In the genomic region with DNA sequence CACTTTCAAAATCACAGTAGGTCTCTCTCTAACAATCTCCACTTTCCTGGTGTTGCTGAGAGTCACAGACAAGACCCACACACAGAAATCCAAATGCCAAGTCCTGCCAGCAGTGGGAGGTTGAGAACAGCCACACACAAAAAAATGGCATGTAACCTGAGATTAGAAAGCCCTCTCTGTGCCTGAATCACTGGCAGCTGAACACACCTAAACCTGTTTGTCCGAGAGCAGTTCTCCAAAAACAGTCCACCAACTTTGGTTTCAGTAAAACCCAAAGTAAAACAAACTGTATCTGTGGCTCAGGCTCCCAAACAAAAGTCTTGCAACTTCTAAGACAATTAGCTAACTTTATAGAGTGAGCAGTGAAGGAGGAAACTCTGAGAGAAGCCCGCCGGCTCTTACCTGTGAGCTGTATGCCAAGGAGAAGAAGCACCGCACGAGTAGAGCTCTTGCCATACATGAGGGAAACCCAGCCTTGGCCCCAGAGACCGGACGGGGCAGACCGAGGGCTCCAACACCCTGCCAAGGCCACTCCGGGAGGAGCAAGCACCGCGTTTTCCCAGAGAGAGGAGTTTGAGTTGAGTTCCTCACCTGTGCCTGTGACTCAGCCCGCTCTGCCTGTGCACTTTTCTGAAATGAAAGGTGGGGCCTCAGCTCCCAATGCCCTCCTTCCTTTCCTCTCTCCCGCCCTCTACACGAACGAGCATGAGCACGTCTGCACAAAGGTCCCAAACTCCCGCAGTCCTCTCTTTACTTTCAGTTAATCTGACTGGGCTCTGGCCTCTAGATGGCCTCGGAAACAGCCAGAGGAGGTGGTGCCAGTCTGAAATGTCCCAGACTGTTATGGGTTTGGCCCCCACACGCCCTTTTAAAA, we compare ENCODE assay signal across 1 cellular context.
A peak's percentile ranks its signal among the peaks of the same experiment; 100 is the strongest.
TF ChIP-seq lines count a peak whose summit lies in the region.

A gene (minus strand): TSS at position 604 of the 874 bp plus-strand sequence. CDS start 144 bp downstream, at position 460.

TF ChIP-seq in HepG2, 621 proteins besides CTCF, POLR2A, EP300 and RAD21 (continued from another document and continues in another):
- TF ChIP-seq, protein P1, sequence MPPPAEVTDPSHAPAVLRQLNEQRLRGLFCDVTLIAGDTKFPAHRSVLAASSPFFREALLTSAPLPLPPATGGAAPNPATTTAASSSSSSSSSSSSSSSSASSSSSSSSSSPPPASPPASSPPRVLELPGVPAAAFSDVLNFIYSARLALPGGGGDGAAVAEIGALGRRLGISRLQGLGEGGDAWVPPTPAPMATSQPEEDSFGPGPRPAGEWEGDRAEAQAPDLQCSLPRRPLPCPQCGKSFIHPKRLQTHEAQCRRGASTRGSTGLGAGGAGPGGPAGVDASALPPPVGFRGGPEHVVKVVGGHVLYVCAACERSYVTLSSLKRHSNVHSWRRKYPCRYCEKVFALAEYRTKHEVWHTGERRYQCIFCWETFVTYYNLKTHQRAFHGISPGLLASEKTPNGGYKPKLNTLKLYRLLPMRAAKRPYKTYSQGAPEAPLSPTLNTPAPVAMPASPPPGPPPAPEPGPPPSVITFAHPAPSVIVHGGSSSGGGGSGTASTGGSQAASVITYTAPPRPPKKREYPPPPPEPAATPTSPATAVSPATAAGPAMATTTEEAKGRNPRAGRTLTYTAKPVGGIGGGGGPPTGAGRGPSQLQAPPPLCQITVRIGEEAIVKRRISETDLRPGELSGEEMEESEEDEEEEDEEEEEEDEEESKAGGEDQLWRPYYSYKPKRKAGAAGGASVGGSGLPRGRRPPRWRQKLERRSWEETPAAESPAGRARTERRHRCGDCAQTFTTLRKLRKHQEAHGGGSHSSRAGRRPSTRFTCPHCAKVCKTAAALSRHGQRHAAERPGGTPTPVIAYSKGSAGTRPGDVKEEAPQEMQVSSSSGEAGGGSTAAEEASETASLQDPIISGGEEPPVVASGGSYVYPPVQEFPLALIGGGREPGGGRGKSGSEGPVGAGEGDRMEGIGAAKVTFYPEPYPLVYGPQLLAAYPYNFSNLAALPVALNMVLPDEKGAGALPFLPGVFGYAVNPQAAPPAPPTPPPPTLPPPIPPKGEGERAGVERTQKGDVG (CRISPR knock-in tag; IDR thresholded peaks at IDR 0.05; ENCODE audit: borderline replicate concordance): no peak
- peak; percentile 49; the same call in 1 of the 2 replicates for TF ChIP-seq ZSCAN31 (CRISPR knock-in tag; IDR thresholded peaks at IDR 0.05; ENCODE audit: low read depth)
- TF ChIP-seq, protein P2, sequence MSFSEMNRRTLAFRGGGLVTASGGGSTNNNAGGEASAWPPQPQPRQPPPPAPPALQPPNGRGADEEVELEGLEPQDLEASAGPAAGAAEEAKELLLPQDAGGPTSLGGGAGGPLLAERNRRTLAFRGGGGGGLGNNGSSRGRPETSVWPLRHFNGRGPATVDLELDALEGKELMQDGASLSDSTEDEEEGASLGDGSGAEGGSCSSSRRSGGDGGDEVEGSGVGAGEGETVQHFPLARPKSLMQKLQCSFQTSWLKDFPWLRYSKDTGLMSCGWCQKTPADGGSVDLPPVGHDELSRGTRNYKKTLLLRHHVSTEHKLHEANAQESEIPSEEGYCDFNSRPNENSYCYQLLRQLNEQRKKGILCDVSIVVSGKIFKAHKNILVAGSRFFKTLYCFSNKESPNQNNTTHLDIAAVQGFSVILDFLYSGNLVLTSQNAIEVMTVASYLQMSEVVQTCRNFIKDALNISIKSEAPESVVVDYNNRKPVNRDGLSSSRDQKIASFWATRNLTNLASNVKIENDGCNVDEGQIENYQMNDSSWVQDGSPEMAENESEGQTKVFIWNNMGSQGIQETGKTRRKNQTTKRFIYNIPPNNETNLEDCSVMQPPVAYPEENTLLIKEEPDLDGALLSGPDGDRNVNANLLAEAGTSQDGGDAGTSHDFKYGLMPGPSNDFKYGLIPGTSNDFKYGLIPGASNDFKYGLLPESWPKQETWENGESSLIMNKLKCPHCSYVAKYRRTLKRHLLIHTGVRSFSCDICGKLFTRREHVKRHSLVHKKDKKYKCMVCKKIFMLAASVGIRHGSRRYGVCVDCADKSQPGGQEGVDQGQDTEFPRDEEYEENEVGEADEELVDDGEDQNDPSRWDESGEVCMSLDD (CRISPR knock-in tag; IDR thresholded peaks at IDR 0.05; ENCODE audit: borderline replicate concordance): no peak
- TF ChIP-seq KDM5B (CRISPR knock-in tag; IDR thresholded peaks at IDR 0.05; ENCODE audit: borderline replicate concordance): peak; percentile 75; the same call in 1 of the 2 replicates
- peak; percentile 56; the same call in 1 of the 2 replicates for TF ChIP-seq ZFX (CRISPR knock-in tag; IDR thresholded peaks at IDR 0.05; ENCODE audit: low read depth)
- no peak for TF ChIP-seq ZNF577 (CRISPR knock-in tag; IDR thresholded peaks at IDR 0.05; ENCODE audit: borderline replicate concordance, low read depth)
- no peak for TF ChIP-seq HCFC1 (IDR thresholded peaks at IDR 0.05; ENCODE audit: low read depth, low read length)
- TF ChIP-seq, protein P3, sequence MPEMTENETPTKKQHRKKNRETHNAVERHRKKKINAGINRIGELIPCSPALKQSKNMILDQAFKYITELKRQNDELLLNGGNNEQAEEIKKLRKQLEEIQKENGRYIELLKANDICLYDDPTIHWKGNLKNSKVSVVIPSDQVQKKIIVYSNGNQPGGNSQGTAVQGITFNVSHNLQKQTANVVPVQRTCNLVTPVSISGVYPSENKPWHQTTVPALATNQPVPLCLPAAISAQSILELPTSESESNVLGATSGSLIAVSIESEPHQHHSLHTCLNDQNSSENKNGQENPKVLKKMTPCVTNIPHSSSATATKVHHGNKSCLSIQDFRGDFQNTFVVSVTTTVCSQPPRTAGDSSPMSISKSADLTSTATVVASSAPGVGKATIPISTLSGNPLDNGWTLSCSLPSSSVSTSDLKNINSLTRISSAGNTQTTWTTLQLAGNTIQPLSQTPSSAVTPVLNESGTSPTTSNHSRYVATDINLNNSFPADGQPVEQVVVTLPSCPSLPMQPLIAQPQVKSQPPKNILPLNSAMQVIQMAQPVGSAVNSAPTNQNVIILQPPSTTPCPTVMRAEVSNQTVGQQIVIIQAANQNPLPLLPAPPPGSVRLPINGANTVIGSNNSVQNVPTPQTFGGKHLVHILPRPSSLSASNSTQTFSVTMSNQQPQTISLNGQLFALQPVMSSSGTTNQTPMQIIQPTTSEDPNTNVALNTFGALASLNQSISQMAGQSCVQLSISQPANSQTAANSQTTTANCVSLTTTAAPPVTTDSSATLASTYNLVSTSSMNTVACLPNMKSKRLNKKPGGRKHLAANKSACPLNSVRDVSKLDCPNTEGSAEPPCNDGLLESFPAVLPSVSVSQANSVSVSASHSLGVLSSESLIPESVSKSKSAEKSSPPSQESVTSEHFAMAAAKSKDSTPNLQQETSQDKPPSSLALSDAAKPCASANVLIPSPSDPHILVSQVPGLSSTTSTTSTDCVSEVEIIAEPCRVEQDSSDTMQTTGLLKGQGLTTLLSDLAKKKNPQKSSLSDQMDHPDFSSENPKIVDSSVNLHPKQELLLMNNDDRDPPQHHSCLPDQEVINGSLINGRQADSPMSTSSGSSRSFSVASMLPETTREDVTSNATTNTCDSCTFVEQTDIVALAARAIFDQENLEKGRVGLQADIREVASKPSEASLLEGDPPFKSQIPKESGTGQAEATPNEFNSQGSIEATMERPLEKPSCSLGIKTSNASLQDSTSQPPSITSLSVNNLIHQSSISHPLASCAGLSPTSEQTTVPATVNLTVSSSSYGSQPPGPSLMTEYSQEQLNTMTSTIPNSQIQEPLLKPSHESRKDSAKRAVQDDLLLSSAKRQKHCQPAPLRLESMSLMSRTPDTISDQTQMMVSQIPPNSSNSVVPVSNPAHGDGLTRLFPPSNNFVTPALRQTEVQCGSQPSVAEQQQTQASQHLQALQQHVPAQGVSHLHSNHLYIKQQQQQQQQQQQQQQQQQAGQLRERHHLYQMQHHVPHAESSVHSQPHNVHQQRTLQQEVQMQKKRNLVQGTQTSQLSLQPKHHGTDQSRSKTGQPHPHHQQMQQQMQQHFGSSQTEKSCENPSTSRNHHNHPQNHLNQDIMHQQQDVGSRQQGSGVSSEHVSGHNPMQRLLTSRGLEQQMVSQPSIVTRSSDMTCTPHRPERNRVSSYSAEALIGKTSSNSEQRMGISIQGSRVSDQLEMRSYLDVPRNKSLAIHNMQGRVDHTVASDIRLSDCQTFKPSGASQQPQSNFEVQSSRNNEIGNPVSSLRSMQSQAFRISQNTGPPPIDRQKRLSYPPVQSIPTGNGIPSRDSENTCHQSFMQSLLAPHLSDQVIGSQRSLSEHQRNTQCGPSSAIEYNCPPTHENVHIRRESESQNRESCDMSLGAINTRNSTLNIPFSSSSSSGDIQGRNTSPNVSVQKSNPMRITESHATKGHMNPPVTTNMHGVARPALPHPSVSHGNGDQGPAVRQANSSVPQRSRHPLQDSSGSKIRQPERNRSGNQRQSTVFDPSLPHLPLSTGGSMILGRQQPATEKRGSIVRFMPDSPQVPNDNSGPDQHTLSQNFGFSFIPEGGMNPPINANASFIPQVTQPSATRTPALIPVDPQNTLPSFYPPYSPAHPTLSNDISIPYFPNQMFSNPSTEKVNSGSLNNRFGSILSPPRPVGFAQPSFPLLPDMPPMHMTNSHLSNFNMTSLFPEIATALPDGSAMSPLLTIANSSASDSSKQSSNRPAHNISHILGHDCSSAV (CRISPR knock-in tag; IDR thresholded peaks at IDR 0.05; ENCODE audit: borderline replicate concordance): 0 out of 2 replicates have a peak, but pooled peaks have one; percentile 20
- 0 out of 2 replicates have a peak, but pooled peaks have one; percentile 44 for TF ChIP-seq ZNF891 (CRISPR knock-in tag; IDR thresholded peaks at IDR 0.05)
- TF ChIP-seq KLF11 (CRISPR knock-in tag; IDR thresholded peaks at IDR 0.05): no peak
- TF ChIP-seq, protein P4, sequence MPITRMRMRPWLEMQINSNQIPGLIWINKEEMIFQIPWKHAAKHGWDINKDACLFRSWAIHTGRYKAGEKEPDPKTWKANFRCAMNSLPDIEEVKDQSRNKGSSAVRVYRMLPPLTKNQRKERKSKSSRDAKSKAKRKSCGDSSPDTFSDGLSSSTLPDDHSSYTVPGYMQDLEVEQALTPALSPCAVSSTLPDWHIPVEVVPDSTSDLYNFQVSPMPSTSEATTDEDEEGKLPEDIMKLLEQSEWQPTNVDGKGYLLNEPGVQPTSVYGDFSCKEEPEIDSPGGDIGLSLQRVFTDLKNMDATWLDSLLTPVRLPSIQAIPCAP (CRISPR knock-in tag; IDR thresholded peaks at IDR 0.05; ENCODE audit: low read depth): no peak
- TF ChIP-seq NCOA1 (CRISPR knock-in tag; IDR thresholded peaks at IDR 0.05): no peak
- TF ChIP-seq, protein P5, sequence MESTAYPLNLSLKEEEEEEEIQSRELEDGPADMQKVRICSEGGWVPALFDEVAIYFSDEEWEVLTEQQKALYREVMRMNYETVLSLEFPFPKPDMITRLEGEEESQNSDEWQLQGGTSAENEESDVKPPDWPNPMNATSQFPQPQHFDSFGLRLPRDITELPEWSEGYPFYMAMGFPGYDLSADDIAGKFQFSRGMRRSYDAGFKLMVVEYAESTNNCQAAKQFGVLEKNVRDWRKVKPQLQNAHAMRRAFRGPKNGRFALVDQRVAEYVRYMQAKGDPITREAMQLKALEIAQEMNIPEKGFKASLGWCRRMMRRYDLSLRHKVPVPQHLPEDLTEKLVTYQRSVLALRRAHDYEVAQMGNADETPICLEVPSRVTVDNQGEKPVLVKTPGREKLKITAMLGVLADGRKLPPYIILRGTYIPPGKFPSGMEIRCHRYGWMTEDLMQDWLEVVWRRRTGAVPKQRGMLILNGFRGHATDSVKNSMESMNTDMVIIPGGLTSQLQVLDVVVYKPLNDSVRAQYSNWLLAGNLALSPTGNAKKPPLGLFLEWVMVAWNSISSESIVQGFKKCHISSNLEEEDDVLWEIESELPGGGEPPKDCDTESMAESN (CRISPR knock-in tag; conservative IDR thresholded peaks at IDR 0.05): 0 out of 2 replicates have a peak, but pooled peaks have one; percentile 16
- no peak for TF ChIP-seq TOE1 (CRISPR knock-in tag; IDR thresholded peaks at IDR 0.05)
- no peak for TF ChIP-seq ZNF160 (CRISPR knock-in tag; IDR thresholded peaks at IDR 0.05)
- TF ChIP-seq, protein P6, sequence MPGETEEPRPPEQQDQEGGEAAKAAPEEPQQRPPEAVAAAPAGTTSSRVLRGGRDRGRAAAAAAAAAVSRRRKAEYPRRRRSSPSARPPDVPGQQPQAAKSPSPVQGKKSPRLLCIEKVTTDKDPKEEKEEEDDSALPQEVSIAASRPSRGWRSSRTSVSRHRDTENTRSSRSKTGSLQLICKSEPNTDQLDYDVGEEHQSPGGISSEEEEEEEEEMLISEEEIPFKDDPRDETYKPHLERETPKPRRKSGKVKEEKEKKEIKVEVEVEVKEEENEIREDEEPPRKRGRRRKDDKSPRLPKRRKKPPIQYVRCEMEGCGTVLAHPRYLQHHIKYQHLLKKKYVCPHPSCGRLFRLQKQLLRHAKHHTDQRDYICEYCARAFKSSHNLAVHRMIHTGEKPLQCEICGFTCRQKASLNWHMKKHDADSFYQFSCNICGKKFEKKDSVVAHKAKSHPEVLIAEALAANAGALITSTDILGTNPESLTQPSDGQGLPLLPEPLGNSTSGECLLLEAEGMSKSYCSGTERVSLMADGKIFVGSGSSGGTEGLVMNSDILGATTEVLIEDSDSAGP (CRISPR knock-in tag; IDR thresholded peaks at IDR 0.05; ENCODE audit: borderline replicate concordance): peak; percentile 74; the same call in 1 of the 2 replicates
- TF ChIP-seq SP140L (CRISPR knock-in tag; IDR thresholded peaks at IDR 0.05; ENCODE audit: borderline replicate concordance): no peak
- no peak for TF ChIP-seq ZNF251 (CRISPR knock-in tag; IDR thresholded peaks at IDR 0.05)
- TF ChIP-seq MIXL1 (CRISPR knock-in tag; IDR thresholded peaks at IDR 0.05): 0 out of 2 replicates have a peak, but pooled peaks have one; percentile 38
- no peak for TF ChIP-seq KLF9 (CRISPR knock-in tag; IDR thresholded peaks at IDR 0.05; ENCODE audit: low read depth)
- TF ChIP-seq ZFAT (CRISPR knock-in tag; conservative IDR thresholded peaks at IDR 0.05): no peak
- no peak for TF ChIP-seq ZSCAN20 (CRISPR knock-in tag; IDR thresholded peaks at IDR 0.05; ENCODE audit: borderline replicate concordance)
- TF ChIP-seq ZNF34 (CRISPR knock-in tag; IDR thresholded peaks at IDR 0.05; ENCODE audit: borderline replicate concordance): no peak
- TF ChIP-seq ZNF124 (CRISPR knock-in tag; IDR thresholded peaks at IDR 0.05): no peak
- TF ChIP-seq ZNF552 (CRISPR knock-in tag; IDR thresholded peaks at IDR 0.05; ENCODE audit: borderline replicate concordance): no peak
- no peak for TF ChIP-seq XBP1 (CRISPR knock-in tag; IDR thresholded peaks at IDR 0.05)
- TF ChIP-seq, protein P7, sequence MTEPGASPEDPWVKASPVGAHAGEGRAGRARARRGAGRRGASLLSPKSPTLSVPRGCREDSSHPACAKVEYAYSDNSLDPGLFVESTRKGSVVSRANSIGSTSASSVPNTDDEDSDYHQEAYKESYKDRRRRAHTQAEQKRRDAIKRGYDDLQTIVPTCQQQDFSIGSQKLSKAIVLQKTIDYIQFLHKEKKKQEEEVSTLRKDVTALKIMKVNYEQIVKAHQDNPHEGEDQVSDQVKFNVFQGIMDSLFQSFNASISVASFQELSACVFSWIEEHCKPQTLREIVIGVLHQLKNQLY (CRISPR knock-in tag; IDR thresholded peaks at IDR 0.05): no peak
- TF ChIP-seq ARNT (IDR thresholded peaks at IDR 0.05): no peak
- no peak for TF ChIP-seq HNRNPH1 (optimal IDR thresholded peaks at IDR 0.05; ENCODE audit: low read depth, low read length)
- TF ChIP-seq ZNF562 (CRISPR knock-in tag; IDR thresholded peaks at IDR 0.05; ENCODE audit: borderline replicate concordance): no peak
